ENCODE assay signal across 1 cellular context in genomic region chr22:44033689-44034088, GRCh38.
TF ChIP-seq lines count a peak whose summit lies in the region.

No MANE protein-coding gene starts in this region.

TF ChIP-seq in IMR-90, 13 proteins besides CTCF, POLR2A, EP300 and RAD21 (continued from another document):
- TF ChIP-seq MAZ (IDR thresholded peaks at IDR 0.05; ENCODE audit: borderline replicate concordance, low read depth, low read length) = no peak
- no peak for TF ChIP-seq ELK1 (IDR thresholded peaks at IDR 0.05; ENCODE audit: borderline replicate concordance, low read depth, low read length)
- no peak for TF ChIP-seq MAFK (IDR thresholded peaks at IDR 0.05; ENCODE audit: low read depth, low read length)
- TF ChIP-seq SMC3 (IDR thresholded peaks at IDR 0.05; ENCODE audit: low read depth, low read length) = no peak
